20 cellular contexts compared by ENCODE assay signal in the genomic region with DNA sequence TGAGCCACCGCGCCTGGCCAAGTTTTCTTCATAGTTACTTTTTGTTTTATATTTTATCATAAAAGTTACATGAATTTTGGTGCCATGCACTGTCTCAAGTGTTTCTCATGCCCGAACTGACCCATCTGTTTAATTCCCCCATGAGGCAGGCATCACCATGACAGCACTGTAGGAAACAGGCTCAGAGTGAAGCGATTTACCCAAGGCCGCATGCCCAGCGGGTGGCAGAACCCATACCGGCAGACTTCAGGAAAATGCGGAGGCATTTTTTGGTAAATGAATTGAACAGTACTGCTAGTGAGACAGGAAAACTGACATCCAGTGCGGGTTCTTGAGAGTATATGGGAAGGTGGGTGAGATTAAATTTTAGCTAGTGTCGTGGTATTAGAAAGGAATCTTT. TPM values are rescaled to one million over a fixed set of nuclear protein-coding genes. Genes with fewer than 3 reads are reported as not detected.
DNase-seq lines count a peak whose midpoint lies in the region; TF ChIP-seq lines count a peak whose summit lies in the region.
"Had no signal": no experiment of that assay in that cellular context is flagged by ENCODE, and none has a peak within 500 bp of the region (broad histone marks: within the 10 kb centered on the region; RNA-seq: fewer than 3 reads in every experiment).

No MANE protein-coding gene starts in this region.

- no peak for TF ChIP-seq CTCF in endodermal cell (conservative IDR thresholded peaks at IDR 0.05)
- no peak for TF ChIP-seq CTCF in neural crest cell (conservative IDR thresholded peaks at IDR 0.05)
- TF ChIP-seq CTCF in GM10266 (IDR thresholded peaks at IDR 0.05; ENCODE audit: control insufficient read depth, insufficient read depth, low read depth, missing control alignments): no peak
- TF ChIP-seq CTCF in dorsolateral prefrontal cortex (IDR thresholded peaks at IDR 0.05 in 54 of 56, conservative IDR thresholded peaks at IDR 0.05 in 2 of 56; ENCODE audit: low read depth in 1 of 56, partially characterized antibody in 56 of 56): no peak

- 79 to 85% methylated on average over 7 to 8 of the region's 10 CpGs for WGBS in endodermal cell (ENCODE audit: insufficient coverage in 1 of 2, insufficient read length in 1 of 2), 2 experiments

- H3K4me3 ChIP-seq in endodermal cell (ENCODE audit: low read length) (no peak overlapping the region), dorsolateral prefrontal cortex (no peak overlapping the region)
- H3K4me3 ChIP-seq: A549, GM23248 had no signal

- H3K36me3 Mint-ChIP-seq in endodermal cell (ENCODE audit: low read depth): peaks cover 42% of the 10 kb centered on the region
- peaks cover 20% of the 10 kb centered on the region for H3K36me3 Mint-ChIP-seq in neural crest cell (ENCODE audit: low read depth)
- H3K36me3 Mint-ChIP-seq: IgD-negative memory B cell had no signal

- peak overlapping the region; percentile 70 for H3K27ac Mint-ChIP-seq in endodermal cell
- H3K27ac Mint-ChIP-seq in neural crest cell (ENCODE audit: unreplicated experiment): peak overlapping the region; percentile 58
- H3K27ac Mint-ChIP-seq: CD4-positive, alpha-beta T cell; IgD-negative memory B cell had no signal

- H3K4me1 Mint-ChIP-seq in endodermal cell: peaks cover 34% of the 10 kb centered on the region
- peaks cover 34% of the 10 kb centered on the region for H3K4me1 Mint-ChIP-seq in neural crest cell
- H3K4me1 Mint-ChIP-seq: IgD-negative memory B cell had no signal

- H3K27me3 Mint-ChIP-seq in endodermal cell (ENCODE audit: insufficient read depth): no peaks in the 10 kb centered on the region
- H3K27me3 Mint-ChIP-seq in neural crest cell (ENCODE audit: low read depth): no peaks in the 10 kb centered on the region
- H3K27me3 Mint-ChIP-seq: IgD-negative memory B cell had no signal

- H3K4me3 Mint-ChIP-seq in endodermal cell (no peak overlapping the region), neural crest cell (no peak overlapping the region)
- H3K4me3 Mint-ChIP-seq: CD4-positive, alpha-beta T cell; IgD-negative memory B cell had no signal

- H3K27me3 ChIP-seq in endodermal cell (ENCODE audit: control insufficient read depth, insufficient read depth, low read length, poor library complexity, severe bottlenecking) (no peaks in the 10 kb centered on the region), dorsolateral prefrontal cortex (peaks cover 0 to 7% (median 0%) of the 10 kb centered on the region in 45 donors)

- H3K36me3 ChIP-seq in endodermal cell (ENCODE audit: control insufficient read depth, insufficient read depth, low read length): peaks cover 60% of the 10 kb centered on the region

- H3K9me3 ChIP-seq in endodermal cell (ENCODE audit: control insufficient read depth, low read length): peaks cover 22% of the 10 kb centered on the region
- H3K9me3 ChIP-seq: A549 had no signal

- no peak overlapping the region for H3K9ac ChIP-seq in endodermal cell (ENCODE audit: extremely low read depth, low read length, poor library complexity, severe bottlenecking)
- H3K9ac ChIP-seq: GM23248 had no signal

- intact Hi-C loops in dorsolateral prefrontal cortex (cut with DNase I): loop anchor here in 1 of 2 donors (10.0 kb wide), 1 partner anchor 247 kb away; the partner anchor contains the start of gene BCL2L13

- DNase-seq in Daoy (ENCODE audit: low read depth): peak; percentile 36
- peak; percentile 14 for DNase-seq in NCI-H69 (lab: John Stamatoyannopoulos, UW)
- no peak for DNase-seq in endodermal cell
- no peak for DNase-seq in neural crest cell (ENCODE audit: low read depth, low spot score)
- DNase-seq in GM10266 (ENCODE audit: extremely low spot score): no peak
- DNase-seq in dorsolateral prefrontal cortex: no peak
- DNase-seq in stimulated activated CD4-positive, alpha-beta T cell treated with anti-CD3 and anti-CD28 coated beads, Interleukin-1b, Interleukin-23, amount 100 ng/mL, for 48 hours: no peak
- DNase-seq: AML-193; Caco-2; CD4-positive, alpha-beta T cell; DMS153; DMS79 treated with DMSO at 0.1 percent for 48 hours; EL; GM23248 had no signal

- peaks cover 11% of the 10 kb centered on the region for H3K4me1 ChIP-seq in endodermal cell (ENCODE audit: control insufficient read depth, insufficient read depth, low read length)
- H3K4me1 ChIP-seq: A549, Caco-2 had no signal

- H3K9me3 Mint-ChIP-seq in endodermal cell (peaks cover 17% of the 10 kb centered on the region), neural crest cell (peaks cover 3% of the 10 kb centered on the region)
- H3K9me3 Mint-ChIP-seq: CD4-positive, alpha-beta T cell had no signal

- no peak overlapping the region for H3K27ac ChIP-seq in endodermal cell (ENCODE audit: low read depth, low read length)
- H3K27ac ChIP-seq in dorsolateral prefrontal cortex: no peak overlapping the region
- H3K27ac ChIP-seq: 22Rv1, A549, C4-2B, GM23248 had no signal

RNA-seq across cellular contexts. Expression of gene CECR2, which starts 19.0 kb away (rescaled TPM):
- 2.3 and 2.6 TPM in 2 replicates for total RNA-seq in Daoy (2014; rRNA removed; shearing (Covaris generic))
- total RNA-seq in endodermal cell (100 to 1,000 TPM in 1 of 2 donors, 10 to 100 TPM in 1; 98.9 to 105 TPM), neural crest cell (32.8 and 34.6 TPM in 2 replicates), dorsolateral prefrontal cortex (10 to 100 TPM in 80 of 120 experiments, 1 to 10 TPM in 40; 4.0 to 41.7 (median 12.6) TPM)
- 32.6 TPM for polyA plus RNA-seq in endodermal cell (2013, experiment 1 of 2)
- 31.3 TPM for polyA plus RNA-seq in endodermal cell (2013, experiment 2 of 2)
- total RNA-seq: CD4-positive, alpha-beta T cell; GM23248; HepG2 had no signal
- polyA plus RNA-seq: BJ, HepG2, IgD-negative memory B cell had no signal

Comparison
In these comparisons a context has a peak if more than half of its experiments do, and no peak if none do; other contexts are left out.
1. DNase-seq: peak in Daoy (single experiment) and NCI-H69 (single experiment); none in endodermal cell (single experiment), neural crest cell (single experiment), GM10266 (single experiment), dorsolateral prefrontal cortex (0 of 10) and stimulated activated CD4-positive, alpha-beta T cell treated with anti-CD3 and anti-CD28 coated beads, Interleukin-1b, Interleukin-23, amount 100 ng/mL, for 48 hours (single experiment).